15 cellular contexts compared by ENCODE assay signal in the genomic region with DNA sequence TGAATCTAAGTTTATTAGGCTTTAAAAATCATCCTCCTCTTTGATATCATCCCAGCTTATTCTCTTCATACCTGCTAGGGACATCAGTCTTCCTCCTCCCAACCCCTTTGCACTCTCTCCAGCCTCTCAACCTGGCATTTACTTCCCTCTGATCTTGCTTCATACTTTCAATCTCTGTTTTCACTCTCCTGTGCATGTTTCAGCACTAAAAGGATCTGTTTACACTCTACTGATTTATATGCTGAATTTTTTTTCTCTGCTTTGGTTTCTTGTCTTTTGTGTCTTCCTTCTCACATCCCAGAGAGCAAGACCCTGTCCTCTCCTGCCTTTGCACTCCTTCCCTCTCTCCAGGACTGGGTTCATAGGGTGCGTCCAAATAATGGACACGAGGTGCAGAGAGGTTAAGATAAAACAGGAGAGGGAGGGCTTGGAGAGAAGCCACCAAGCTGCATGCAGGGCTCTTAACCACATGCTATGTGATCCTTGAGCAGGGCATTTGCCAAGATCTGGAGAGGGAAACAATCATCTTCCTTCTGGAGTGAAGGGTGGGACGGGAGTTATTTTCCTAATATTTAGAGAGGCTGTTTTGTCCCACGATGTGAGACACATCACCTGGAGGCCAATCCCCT. TPM values are rescaled to one million over a fixed set of nuclear protein-coding genes. Genes with fewer than 3 reads are reported as not detected.
DNase-seq lines count a peak whose midpoint lies in the region; ATAC-seq and TF ChIP-seq lines count a peak whose summit lies in the region.
"Had no signal": no experiment of that assay in that cellular context is flagged by ENCODE, and none has a peak within 500 bp of the region (broad histone marks: within the 10 kb centered on the region; RNA-seq: fewer than 3 reads in every experiment).

No MANE protein-coding gene starts in this region.

- peak overlapping the region; percentile 4 for H3K27ac ChIP-seq in mesodermal cell (ENCODE audit: low read depth, low read length, severe bottlenecking)
- H3K27ac ChIP-seq: foreskin keratinocyte, SJSA1 had no signal

- 64 to 67% methylated on average over 1 to 4 of the region's 4 CpGs for WGBS in mesodermal cell (ENCODE audit: insufficient coverage in 2 of 2), 2 experiments

- no peaks in the 10 kb centered on the region for H3K36me3 ChIP-seq in mesodermal cell (ENCODE audit: control insufficient read depth, insufficient read depth, low read length)
- H3K36me3 ChIP-seq: SJSA1 had no signal

- no peaks in the 10 kb centered on the region for H3K9me3 ChIP-seq in mesodermal cell (ENCODE audit: control insufficient read depth, low read length)
- H3K9me3 ChIP-seq: SJSA1 had no signal

- peak; percentile 60 for DNase-seq in DMS 273 treated with DMSO at 0.1 percent for 48 hours (lab: John Stamatoyannopoulos, UW)
- DNase-seq in LNCaP clone FGC (ENCODE audit: low read depth), result peak; percentile 88
- DNase-seq in astrocyte of the hippocampus (ENCODE audit: low read depth, low spot score), result peak; percentile 56
- DNase-seq in anterior cingulate cortex (lab: John Stamatoyannopoulos, UW), result no peak
- DNase-seq in putamen (ENCODE audit: low spot score), result no peak
- DNase-seq: activated CD4-positive, CD25-positive, alpha-beta regulatory T cell treated with anti-CD3 and anti-CD28 coated beads, Interleukin-2, amount 50 U/mL, for 72 hours; cerebellar nuclear complex; foreskin keratinocyte; left colon; NCI-H510A; stimulated activated CD4-positive, alpha-beta T cell treated with anti-CD3 and anti-CD28 coated beads, Interleukin-1b, Interleukin-23, amount 100 ng/mL, for 48 hours had no signal

- TF ChIP-seq CTCF in LNCaP clone FGC (IDR thresholded peaks at IDR 0.05; ENCODE audit: control insufficient read depth, extremely low read depth, insufficient read depth), result no peak

- no peak for ATAC-seq in HG03280 (IDR thresholded peaks at IDR 0.05; ENCODE audit: unreplicated experiment)
- ATAC-seq in HG02981 (IDR thresholded peaks at IDR 0.05; ENCODE audit: unreplicated experiment), result no peak
- ATAC-seq: foreskin keratinocyte, left colon had no signal

- peaks cover 22% of the 10 kb centered on the region for H3K4me1 ChIP-seq in mesodermal cell (ENCODE audit: control insufficient read depth, insufficient read depth, low read length, poor library complexity, severe bottlenecking)

- H3K4me3 ChIP-seq in LNCaP clone FGC (ENCODE audit: low read depth, low read length) (no peak overlapping the region), mesodermal cell (ENCODE audit: extremely low read depth, insufficient read depth, low read length, poor library complexity, severe bottlenecking) (no peak overlapping the region)
- H3K4me3 ChIP-seq: SJSA1 had no signal

RNA-seq across cellular contexts. Expression of a gene that starts 3.0 kb away (rescaled TPM):
- polyA plus RNA-seq in mesodermal cell (2013, experiment 1 of 2), result not detected
- polyA plus RNA-seq in mesodermal cell (2013, experiment 2 of 2), result not detected
- polyA plus RNA-seq: foreskin keratinocyte had no signal

RNA-seq across cellular contexts. Expression of a gene that starts 27.5 kb away (rescaled TPM):
- polyA plus RNA-seq in mesodermal cell (2013, experiment 1 of 2), result 98.6 TPM
- 82.9 TPM for polyA plus RNA-seq in mesodermal cell (2013, experiment 2 of 2)

Comparison
In these comparisons a context has a peak if more than half of its experiments do, and no peak if none do; other contexts are left out.
1. DNase-seq: peak in DMS 273 treated with DMSO at 0.1 percent for 48 hours (single experiment), LNCaP clone FGC (single experiment) and astrocyte of the hippocampus (single experiment); none in anterior cingulate cortex (0 of 58) and putamen (single experiment).